1 cellular context compared by ENCODE assay signal in the genomic region with DNA sequence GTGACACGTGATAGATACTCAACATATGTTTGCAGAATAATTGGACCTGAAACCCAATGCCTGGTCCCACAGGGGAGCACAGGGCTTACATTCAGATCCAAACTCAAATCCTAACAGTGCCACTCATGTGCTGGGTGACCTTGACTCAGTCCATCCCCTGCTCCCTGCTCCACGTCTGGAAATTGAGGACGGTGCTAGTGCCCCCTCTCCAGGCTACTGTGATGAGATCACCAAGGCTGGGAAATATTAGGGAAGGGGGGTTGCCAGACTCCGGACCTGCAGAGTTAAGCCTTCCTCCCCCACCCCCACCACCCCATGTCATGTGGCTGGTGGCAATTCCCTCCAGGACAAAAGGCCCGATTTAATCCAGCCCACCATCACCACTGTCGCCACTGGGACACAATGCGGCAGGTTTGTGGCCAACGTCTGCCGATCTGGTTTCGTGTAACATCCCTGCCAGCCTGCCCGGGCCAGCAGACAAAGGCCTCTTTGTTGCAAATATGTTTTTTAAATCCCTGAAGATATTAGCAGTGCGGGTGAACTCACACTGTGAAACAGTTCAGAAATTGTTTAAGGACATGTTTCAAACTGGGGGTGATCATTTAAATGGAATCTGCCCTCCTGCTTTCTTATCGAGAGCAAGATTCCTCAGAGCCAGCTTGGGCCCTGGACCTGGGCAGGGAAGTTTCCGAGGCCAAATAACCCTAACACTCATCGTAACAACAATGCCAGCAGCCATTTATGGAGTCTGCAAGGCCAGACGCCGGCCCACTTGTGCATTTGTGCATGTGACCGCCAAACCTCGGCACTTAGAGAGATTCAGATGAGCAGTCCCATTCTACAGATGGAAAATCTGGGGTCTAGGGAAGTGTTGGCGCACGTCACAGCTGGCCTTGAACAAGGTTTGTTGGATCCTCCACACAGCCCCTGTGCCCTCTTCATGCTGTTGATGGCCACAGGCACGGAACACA.
TF ChIP-seq lines count a peak whose summit lies in the region.

No MANE protein-coding gene starts in this region.

TF ChIP-seq in GM23338, 12 proteins besides CTCF, POLR2A, EP300 and RAD21 (continued from another document):
- TF ChIP-seq, protein P1, sequence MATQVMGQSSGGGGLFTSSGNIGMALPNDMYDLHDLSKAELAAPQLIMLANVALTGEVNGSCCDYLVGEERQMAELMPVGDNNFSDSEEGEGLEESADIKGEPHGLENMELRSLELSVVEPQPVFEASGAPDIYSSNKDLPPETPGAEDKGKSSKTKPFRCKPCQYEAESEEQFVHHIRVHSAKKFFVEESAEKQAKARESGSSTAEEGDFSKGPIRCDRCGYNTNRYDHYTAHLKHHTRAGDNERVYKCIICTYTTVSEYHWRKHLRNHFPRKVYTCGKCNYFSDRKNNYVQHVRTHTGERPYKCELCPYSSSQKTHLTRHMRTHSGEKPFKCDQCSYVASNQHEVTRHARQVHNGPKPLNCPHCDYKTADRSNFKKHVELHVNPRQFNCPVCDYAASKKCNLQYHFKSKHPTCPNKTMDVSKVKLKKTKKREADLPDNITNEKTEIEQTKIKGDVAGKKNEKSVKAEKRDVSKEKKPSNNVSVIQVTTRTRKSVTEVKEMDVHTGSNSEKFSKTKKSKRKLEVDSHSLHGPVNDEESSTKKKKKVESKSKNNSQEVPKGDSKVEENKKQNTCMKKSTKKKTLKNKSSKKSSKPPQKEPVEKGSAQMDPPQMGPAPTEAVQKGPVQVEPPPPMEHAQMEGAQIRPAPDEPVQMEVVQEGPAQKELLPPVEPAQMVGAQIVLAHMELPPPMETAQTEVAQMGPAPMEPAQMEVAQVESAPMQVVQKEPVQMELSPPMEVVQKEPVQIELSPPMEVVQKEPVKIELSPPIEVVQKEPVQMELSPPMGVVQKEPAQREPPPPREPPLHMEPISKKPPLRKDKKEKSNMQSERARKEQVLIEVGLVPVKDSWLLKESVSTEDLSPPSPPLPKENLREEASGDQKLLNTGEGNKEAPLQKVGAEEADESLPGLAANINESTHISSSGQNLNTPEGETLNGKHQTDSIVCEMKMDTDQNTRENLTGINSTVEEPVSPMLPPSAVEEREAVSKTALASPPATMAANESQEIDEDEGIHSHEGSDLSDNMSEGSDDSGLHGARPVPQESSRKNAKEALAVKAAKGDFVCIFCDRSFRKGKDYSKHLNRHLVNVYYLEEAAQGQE (IDR thresholded peaks at IDR 0.05; ENCODE audit: unreplicated experiment): no peak
- TF ChIP-seq, protein P2, sequence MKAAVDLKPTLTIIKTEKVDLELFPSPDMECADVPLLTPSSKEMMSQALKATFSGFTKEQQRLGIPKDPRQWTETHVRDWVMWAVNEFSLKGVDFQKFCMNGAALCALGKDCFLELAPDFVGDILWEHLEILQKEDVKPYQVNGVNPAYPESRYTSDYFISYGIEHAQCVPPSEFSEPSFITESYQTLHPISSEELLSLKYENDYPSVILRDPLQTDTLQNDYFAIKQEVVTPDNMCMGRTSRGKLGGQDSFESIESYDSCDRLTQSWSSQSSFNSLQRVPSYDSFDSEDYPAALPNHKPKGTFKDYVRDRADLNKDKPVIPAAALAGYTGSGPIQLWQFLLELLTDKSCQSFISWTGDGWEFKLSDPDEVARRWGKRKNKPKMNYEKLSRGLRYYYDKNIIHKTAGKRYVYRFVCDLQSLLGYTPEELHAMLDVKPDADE (IDR thresholded peaks at IDR 0.05): no peak
- TF ChIP-seq NANOG (IDR thresholded peaks at IDR 0.05; ENCODE audit: borderline replicate concordance) (no peak), ZNF331 (CRISPR knock-in tag; IDR thresholded peaks at IDR 0.05; ENCODE audit: low read depth) (no peak), STAT1 (IDR thresholded peaks at IDR 0.05; ENCODE audit: unreplicated experiment) (no peak), CREB1 (CRISPR knock-in tag; IDR thresholded peaks at IDR 0.05; ENCODE audit: low read depth) (no peak), POLR2AphosphoS5 (IDR thresholded peaks at IDR 0.05; ENCODE audit: low read depth) (no peak), EZH2phosphoT487 (IDR thresholded peaks at IDR 0.05; ENCODE audit: unreplicated experiment) (no peak)
- TF ChIP-seq, protein P3, sequence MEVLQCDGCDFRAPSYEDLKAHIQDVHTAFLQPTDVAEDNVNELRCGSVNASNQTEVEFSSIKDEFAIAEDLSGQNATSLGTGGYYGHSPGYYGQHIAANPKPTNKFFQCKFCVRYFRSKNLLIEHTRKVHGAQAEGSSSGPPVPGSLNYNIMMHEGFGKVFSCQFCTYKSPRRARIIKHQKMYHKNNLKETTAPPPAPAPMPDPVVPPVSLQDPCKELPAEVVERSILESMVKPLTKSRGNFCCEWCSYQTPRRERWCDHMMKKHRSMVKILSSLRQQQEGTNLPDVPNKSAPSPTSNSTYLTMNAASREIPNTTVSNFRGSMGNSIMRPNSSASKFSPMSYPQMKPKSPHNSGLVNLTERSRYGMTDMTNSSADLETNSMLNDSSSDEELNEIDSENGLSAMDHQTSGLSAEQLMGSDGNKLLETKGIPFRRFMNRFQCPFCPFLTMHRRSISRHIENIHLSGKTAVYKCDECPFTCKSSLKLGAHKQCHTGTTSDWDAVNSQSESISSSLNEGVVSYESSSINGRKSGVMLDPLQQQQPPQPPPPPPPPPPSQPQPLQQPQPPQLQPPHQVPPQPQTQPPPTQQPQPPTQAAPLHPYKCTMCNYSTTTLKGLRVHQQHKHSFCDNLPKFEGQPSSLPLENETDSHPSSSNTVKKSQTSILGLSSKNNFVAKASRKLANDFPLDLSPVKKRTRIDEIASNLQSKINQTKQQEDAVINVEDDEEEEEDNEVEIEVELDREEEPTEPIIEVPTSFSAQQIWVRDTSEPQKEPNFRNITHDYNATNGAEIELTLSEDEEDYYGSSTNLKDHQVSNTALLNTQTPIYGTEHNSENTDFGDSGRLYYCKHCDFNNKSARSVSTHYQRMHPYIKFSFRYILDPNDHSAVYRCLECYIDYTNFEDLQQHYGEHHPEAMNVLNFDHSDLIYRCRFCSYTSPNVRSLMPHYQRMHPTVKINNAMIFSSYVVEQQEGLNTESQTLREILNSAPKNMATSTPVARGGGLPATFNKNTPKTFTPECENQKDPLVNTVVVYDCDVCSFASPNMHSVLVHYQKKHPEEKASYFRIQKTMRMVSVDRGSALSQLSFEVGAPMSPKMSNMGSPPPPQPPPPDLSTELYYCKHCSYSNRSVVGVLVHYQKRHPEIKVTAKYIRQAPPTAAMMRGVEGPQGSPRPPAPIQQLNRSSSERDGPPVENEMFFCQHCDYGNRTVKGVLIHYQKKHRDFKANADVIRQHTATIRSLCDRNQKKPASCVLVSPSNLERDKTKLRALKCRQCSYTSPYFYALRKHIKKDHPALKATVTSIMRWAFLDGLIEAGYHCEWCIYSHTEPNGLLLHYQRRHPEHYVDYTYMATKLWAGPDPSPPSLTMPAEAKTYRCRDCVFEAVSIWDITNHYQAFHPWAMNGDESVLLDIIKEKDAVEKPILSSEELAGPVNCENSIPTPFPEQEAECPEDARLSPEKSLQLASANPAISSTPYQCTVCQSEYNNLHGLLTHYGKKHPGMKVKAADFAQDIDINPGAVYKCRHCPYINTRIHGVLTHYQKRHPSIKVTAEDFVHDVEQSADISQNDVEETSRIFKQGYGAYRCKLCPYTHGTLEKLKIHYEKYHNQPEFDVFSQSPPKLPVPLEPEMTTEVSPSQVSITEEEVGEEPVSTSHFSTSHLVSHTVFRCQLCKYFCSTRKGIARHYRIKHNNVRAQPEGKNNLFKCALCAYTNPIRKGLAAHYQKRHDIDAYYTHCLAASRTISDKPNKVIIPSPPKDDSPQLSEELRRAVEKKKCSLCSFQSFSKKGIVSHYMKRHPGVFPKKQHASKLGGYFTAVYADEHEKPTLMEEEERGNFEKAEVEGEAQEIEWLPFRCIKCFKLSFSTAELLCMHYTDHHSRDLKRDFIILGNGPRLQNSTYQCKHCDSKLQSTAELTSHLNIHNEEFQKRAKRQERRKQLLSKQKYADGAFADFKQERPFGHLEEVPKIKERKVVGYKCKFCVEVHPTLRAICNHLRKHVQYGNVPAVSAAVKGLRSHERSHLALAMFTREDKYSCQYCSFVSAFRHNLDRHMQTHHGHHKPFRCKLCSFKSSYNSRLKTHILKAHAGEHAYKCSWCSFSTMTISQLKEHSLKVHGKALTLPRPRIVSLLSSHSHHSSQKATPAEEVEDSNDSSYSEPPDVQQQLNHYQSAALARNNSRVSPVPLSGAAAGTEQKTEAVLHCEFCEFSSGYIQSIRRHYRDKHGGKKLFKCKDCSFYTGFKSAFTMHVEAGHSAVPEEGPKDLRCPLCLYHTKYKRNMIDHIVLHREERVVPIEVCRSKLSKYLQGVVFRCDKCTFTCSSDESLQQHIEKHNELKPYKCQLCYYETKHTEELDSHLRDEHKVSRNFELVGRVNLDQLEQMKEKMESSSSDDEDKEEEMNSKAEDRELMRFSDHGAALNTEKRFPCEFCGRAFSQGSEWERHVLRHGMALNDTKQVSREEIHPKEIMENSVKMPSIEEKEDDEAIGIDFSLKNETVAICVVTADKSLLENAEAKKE (CRISPR knock-in tag; IDR thresholded peaks at IDR 0.05): no peak
